14 cellular contexts compared by ENCODE assay signal in the genomic region with DNA sequence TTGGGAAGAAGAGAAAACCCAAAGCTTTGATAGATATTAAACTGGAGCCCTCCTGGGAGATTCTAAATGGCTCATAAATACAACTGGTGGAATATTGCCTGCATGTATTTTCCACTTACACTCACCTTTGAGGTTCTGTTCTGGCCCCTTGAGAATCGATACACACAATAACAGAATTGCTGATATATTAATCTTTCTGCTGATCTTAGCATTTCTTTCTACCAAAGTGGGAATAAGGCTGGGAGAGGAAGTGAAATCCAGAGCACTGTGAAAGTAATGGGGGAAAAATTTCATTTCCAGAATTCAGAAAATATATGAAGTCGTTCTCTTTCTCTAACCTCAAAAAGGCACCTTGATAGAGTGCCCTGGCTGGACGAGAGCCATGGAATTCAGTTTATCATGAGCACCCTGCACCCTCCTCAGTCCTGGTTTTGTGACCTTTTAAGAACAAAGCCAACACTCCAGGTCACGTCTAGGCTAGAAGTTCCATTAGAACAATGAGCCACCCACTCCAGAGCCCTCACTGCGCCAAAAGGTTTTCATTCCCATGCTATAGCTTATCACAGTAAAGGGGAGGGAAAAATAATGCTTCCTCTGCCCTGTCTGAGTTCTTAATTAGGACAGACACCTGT.
"Had no signal": no experiment of that assay in that cellular context is flagged by ENCODE, and none has a peak within 500 bp of the region (broad histone marks: within the 10 kb centered on the region; RNA-seq: fewer than 3 reads in every experiment).

No MANE protein-coding gene starts in this region.

- H3K9me3 ChIP-seq: psoas muscle, tibial nerve, vagina had no signal

- H3K4me3 ChIP-seq: psoas muscle, tibial nerve, vagina had no signal

- H3K27me3 ChIP-seq: tibial nerve, vagina had no signal

- DNase-seq: activated CD4-positive, alpha-beta memory T cell treated with anti-CD3 and anti-CD28 coated beads for 36 hours; activated CD4-positive, alpha-beta T cell treated with anti-CD3 and anti-CD28 coated beads for 4 hours; activated gamma-delta T cell treated with Interleukin-2 at 50 U/mL for 16 hours; activated T-cell treated with anti-CD3 and anti-CD28 coated beads for 4 hours; effector memory CD8-positive, alpha-beta T cell; hypothalamus; islet precursor cell; psoas muscle; stimulated activated CD4-positive, alpha-beta T cell treated with anti-CD3 and anti-CD28 coated beads, Interleukin-4, amount 100 ng/mL, for 24 hours; stimulated activated naive CD4-positive, alpha-beta T cell had no signal

- H3K27ac ChIP-seq: psoas muscle, tibial nerve, vagina had no signal

- H3K36me3 ChIP-seq: tibial nerve, vagina had no signal

- ATAC-seq: effector memory CD8-positive, alpha-beta T cell; psoas muscle; sciatic nerve had no signal

- H3K4me1 ChIP-seq: psoas muscle, vagina had no signal

- FAIRE-seq: TTC549 had no signal
